In genomic region chr5:146878471-146879172, GRCh38 we compare ENCODE assay signal across 8 cellular contexts. TPM values are rescaled to one million over a fixed set of nuclear protein-coding genes. Genes with fewer than 3 reads are reported as not detected.
DNase-seq lines count a peak whose midpoint lies in the region; ATAC-seq and TF ChIP-seq lines count a peak whose summit lies in the region.

Gene PPP2R2B, minus strand, starts transcription at chr5:146878757.

- peaks cover 15% of the 10 kb centered on the region for H3K4me1 Mint-ChIP-seq in activated T-helper 1 cell treated with anti-CD3 and anti-CD28 coated beads, Interleukin-12 subunit alpha, Interleukin-12 subunit beta, Interleukin-2, Interleukin-4 antibody, amounts not matched to agents 30 ng/mL and 10 ng/mL and 1 ng/mL, durations not matched to agents 14 hours and 24 hours and 36 hours (ENCODE audit: low read depth)
- peaks cover 4 to 18% (median 11%) of the 10 kb centered on the region in 3 donors for H3K4me1 Mint-ChIP-seq in naive B cell

- peak within 1 kb of the TSS; percentile 86 for H3K4me3 Mint-ChIP-seq in activated T-helper 1 cell treated with anti-CD3 and anti-CD28 coated beads, Interleukin-12 subunit alpha, Interleukin-12 subunit beta, Interleukin-2, Interleukin-4 antibody, amounts not matched to agents 30 ng/mL and 10 ng/mL and 1 ng/mL, durations not matched to agents 14 hours and 24 hours and 36 hours
- H3K4me3 Mint-ChIP-seq in naive B cell = peak within 1 kb of the TSS in 6 of 8 donors; percentile 55 to 79 (median 67)

- H3K4me1 ChIP-seq in ACC112 (ENCODE audit: control insufficient read depth, insufficient read depth, low read length, unreplicated experiment) (no peaks in the 10 kb centered on the region), fibroblast of lung (ENCODE audit: control insufficient read depth, extremely low read depth, insufficient read depth, low read length) (no peaks in the 10 kb centered on the region)

- H2AFZ ChIP-seq in ACC112 (ENCODE audit: low read length, unreplicated experiment) (peak within 1 kb of the TSS; percentile 52), fibroblast of lung (ENCODE audit: low read length) (peak within 1 kb of the TSS; percentile 41)

- no peaks in the 10 kb centered on the region for H3K36me3 ChIP-seq in ACC112 (ENCODE audit: insufficient read depth, low read length)
- H3K36me3 ChIP-seq in fibroblast of lung (ENCODE audit: control insufficient read depth, insufficient read depth, low read length) = no peaks in the 10 kb centered on the region

- ATAC-seq in GM19397 (IDR thresholded peaks at IDR 0.05; ENCODE audit: unreplicated experiment) (peak; percentile 44), naive B cell (ENCODE audit: low read depth in 2 of 2) (no peak), GM21529 (IDR thresholded peaks at IDR 0.05; ENCODE audit: unreplicated experiment) (no peak)

- H3K4me3 ChIP-seq in ACC112 (ENCODE audit: low read depth, low read length) = peak within 1 kb of the TSS; percentile 58
- peak within 1 kb of the TSS in 2 of 4 experiments; percentile 34 to 51 for H3K4me3 ChIP-seq in fibroblast of lung (replicated peaks in 1 of 4; ENCODE audit: control extremely low read depth in 1 of 4, insufficient read depth in 1 of 4, low read depth in 3 of 4, low read length in 4 of 4)

- peak within 1 kb of the TSS; percentile 71 for H3K4me2 ChIP-seq in fibroblast of lung (ENCODE audit: extremely low read depth, insufficient read depth, low read length)

- H3K27me3 ChIP-seq in ACC112 (ENCODE audit: insufficient read depth, low read length) = peaks cover 65% of the 10 kb centered on the region
- H3K27me3 ChIP-seq in fibroblast of lung (ENCODE audit: control insufficient read depth, insufficient read depth, low read length) = peaks cover 2% of the 10 kb centered on the region

- no peak for TF ChIP-seq CTCF in fibroblast of lung (conservative IDR thresholded peaks at IDR 0.05 in 1 of 2, IDR thresholded peaks at IDR 0.05 in 1 of 2; ENCODE audit: low read depth in 1 of 2, low read length in 2 of 2)

- H3K9me3 Mint-ChIP-seq in activated T-helper 1 cell treated with anti-CD3 and anti-CD28 coated beads, Interleukin-12 subunit alpha, Interleukin-12 subunit beta, Interleukin-2, Interleukin-4 antibody, amounts not matched to agents 30 ng/mL and 10 ng/mL and 1 ng/mL, durations not matched to agents 14 hours and 24 hours and 36 hours = no peaks in the 10 kb centered on the region
- H3K9me3 Mint-ChIP-seq in naive B cell = no peaks in the 10 kb centered on the region

- intact Hi-C loops in activated T-helper 1 cell treated with anti-CD3 and anti-CD28 coated beads, Interleukin-12 subunit alpha, Interleukin-12 subunit beta, Interleukin-2, Interleukin-4 antibody, amounts not matched to agents 30 ng/mL and 10 ng/mL and 1 ng/mL, durations not matched to agents 14 hours and 24 hours and 36 hours (cut with micrococcal nuclease) = no loop called here

- H3K27me3 Mint-ChIP-seq in activated T-helper 1 cell treated with anti-CD3 and anti-CD28 coated beads, Interleukin-12 subunit alpha, Interleukin-12 subunit beta, Interleukin-2, Interleukin-4 antibody, amounts not matched to agents 30 ng/mL and 10 ng/mL and 1 ng/mL, durations not matched to agents 14 hours and 24 hours and 36 hours (ENCODE audit: insufficient read depth) = peaks cover 32% of the 10 kb centered on the region
- H3K27me3 Mint-ChIP-seq in naive B cell = peaks cover 41 to 48% (median 45%) of the 10 kb centered on the region in 3 donors

- H3K27ac ChIP-seq in ACC112 (ENCODE audit: low read depth, low read length) (no peak within 1 kb of the TSS), fibroblast of lung (ENCODE audit: insufficient read depth, low read length) (no peak within 1 kb of the TSS), temporal lobe (ENCODE audit: low read depth, low read length) (peak within 1 kb of the TSS; percentile 74)

- no peak within 1 kb of the TSS for H3K9ac ChIP-seq in fibroblast of lung (ENCODE audit: insufficient read depth, low read length)

- H3K79me2 ChIP-seq in ACC112 (ENCODE audit: control insufficient read depth, insufficient read depth, low read length, unreplicated experiment) = no peaks in the 10 kb centered on the region
- H3K79me2 ChIP-seq in fibroblast of lung (ENCODE audit: control insufficient read depth, insufficient read depth, low read length) = no peaks in the 10 kb centered on the region

- no peaks in the 10 kb centered on the region for H3K36me3 Mint-ChIP-seq in activated T-helper 1 cell treated with anti-CD3 and anti-CD28 coated beads, Interleukin-12 subunit alpha, Interleukin-12 subunit beta, Interleukin-2, Interleukin-4 antibody, amounts not matched to agents 30 ng/mL and 10 ng/mL and 1 ng/mL, durations not matched to agents 14 hours and 24 hours and 36 hours (ENCODE audit: low read depth)
- no peaks in the 10 kb centered on the region for H3K36me3 Mint-ChIP-seq in naive B cell

- peak; percentile 88 for DNase-seq in NCI-H345 (lab: John Stamatoyannopoulos, UW)
- no peak for DNase-seq in activated T-helper 1 cell treated with anti-CD3 and anti-CD28 coated beads, Interleukin-12 subunit alpha, Interleukin-12 subunit beta, Interleukin-2, Interleukin-4 antibody, amounts not matched to agents 30 ng/mL and 10 ng/mL and 1 ng/mL, durations not matched to agents 14 hours and 24 hours and 36 hours (ENCODE audit: low spot score)
- DNase-seq in fibroblast of lung (ENCODE audit: low read depth in 2 of 2) = peak; percentile 12 to 83
- no peak for DNase-seq in naive B cell

- H3K27ac Mint-ChIP-seq in activated T-helper 1 cell treated with anti-CD3 and anti-CD28 coated beads, Interleukin-12 subunit alpha, Interleukin-12 subunit beta, Interleukin-2, Interleukin-4 antibody, amounts not matched to agents 30 ng/mL and 10 ng/mL and 1 ng/mL, durations not matched to agents 14 hours and 24 hours and 36 hours = peak within 1 kb of the TSS; percentile 19
- H3K27ac Mint-ChIP-seq in naive B cell = no peak within 1 kb of the TSS

- H3K9me3 ChIP-seq in fibroblast of lung (ENCODE audit: control insufficient read depth, insufficient read depth, low read depth, low read length) = no peaks in the 10 kb centered on the region

- H4K20me1 ChIP-seq in fibroblast of lung (ENCODE audit: control insufficient read depth, extremely low read depth, insufficient read depth, low read length) = no peaks in the 10 kb centered on the region

RNA-seq across cellular contexts. Expression of gene PPP2R2B, which starts in this region (rescaled TPM):
- total RNA-seq in activated T-helper 1 cell treated with anti-CD3 and anti-CD28 coated beads, Interleukin-12 subunit alpha, Interleukin-12 subunit beta, Interleukin-2, Interleukin-4 antibody, amounts not matched to agents 30 ng/mL and 10 ng/mL and 1 ng/mL, durations not matched to agents 14 hours and 24 hours and 36 hours = not detected in 2 replicates
- total RNA-seq in fibroblast of lung = under 0.01 and 1.5 TPM in 2 replicates
- polyA plus RNA-seq in fibroblast of lung = 0.54 and 0.67 TPM in 2 replicates
- 0.27 and 0.65 TPM in 2 replicates for polyA plus RNA-seq in fibroblast of lung (2012)
- 0.35 TPM in 1 of 2 replicates, not detected in the other for polyA minus RNA-seq in fibroblast of lung (ENCODE audit: low replicate concordance)
- not detected for polyA plus RNA-seq in naive B cell (ENCODE audit: low read depth in 6 of 6)
- 91.0 TPM for total RNA-seq in temporal lobe

Comparison
In these comparisons a context has a peak if more than half of its experiments do, and no peak if none do; other contexts are left out.
1. RNA of gene PPP2R2B (total RNA-seq): 91.0 TPM in temporal lobe (single experiment); under 0.01 to 1.5 TPM in fibroblast of lung and not detected in activated T-helper 1 cell treated with anti-CD3 and anti-CD28 coated beads, Interleukin-12 subunit alpha, Interleukin-12 subunit beta, Interleukin-2, Interleukin-4 antibody, amounts not matched to agents 30 ng/mL and 10 ng/mL and 1 ng/mL, durations not matched to agents 14 hours and 24 hours and 36 hours; every median in the first group is over 10 times any median in the second.
2. DNase-seq: peak in NCI-H345 (single experiment) and fibroblast of lung (2 of 2); none in activated T-helper 1 cell treated with anti-CD3 and anti-CD28 coated beads, Interleukin-12 subunit alpha, Interleukin-12 subunit beta, Interleukin-2, Interleukin-4 antibody, amounts not matched to agents 30 ng/mL and 10 ng/mL and 1 ng/mL, durations not matched to agents 14 hours and 24 hours and 36 hours (single experiment) and naive B cell (single experiment).